Comparison of ENCODE assay signal across 8 cellular contexts in the genomic region with DNA sequence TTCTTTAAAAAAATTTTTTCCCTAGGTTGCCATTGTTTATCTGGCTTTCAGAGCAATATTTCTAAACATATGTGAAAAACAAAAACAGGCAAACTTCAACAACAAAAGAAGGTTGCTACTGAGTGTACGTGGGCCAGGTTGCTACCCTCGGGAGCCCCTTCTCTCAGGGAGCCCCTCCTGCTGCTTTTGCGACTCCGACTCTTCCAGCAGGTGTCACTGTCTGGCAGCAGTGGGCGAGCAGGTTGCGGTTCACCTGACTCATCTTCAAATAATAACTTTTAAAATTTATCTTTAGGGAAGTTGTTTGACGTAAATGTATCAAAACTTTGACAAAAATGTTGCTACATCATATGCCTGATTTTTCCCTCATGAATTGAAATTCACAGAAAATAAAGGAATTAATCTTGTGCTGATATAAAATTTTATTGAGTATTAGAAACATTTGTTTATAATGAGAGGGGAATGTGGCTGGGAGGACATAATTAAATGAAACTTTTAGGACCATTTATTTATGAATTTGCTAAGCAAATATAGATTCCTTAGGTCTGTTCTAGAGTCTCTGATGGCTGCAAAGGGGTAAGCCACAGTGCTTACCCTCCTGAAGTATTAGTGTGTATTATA.
DNase-seq lines count a peak whose midpoint lies in the region; ATAC-seq and TF ChIP-seq lines count a peak whose summit lies in the region.

No MANE protein-coding gene starts in this region.

- CTCF ChIA-PET in Calu3 (lab: Charles Lee): no interaction called here

- no peak for TF ChIP-seq POLR2A in transverse colon (IDR thresholded peaks at IDR 0.05)

- no peaks in the 10 kb centered on the region for H3K9me3 ChIP-seq in transverse colon

- H3K27ac Mint-ChIP-seq in Calu3 (ENCODE audit: unreplicated experiment): no peak overlapping the region

- H3K4me3 Mint-ChIP-seq in Calu3 (ENCODE audit: low read depth, unreplicated experiment): no peak overlapping the region

- no peaks in the 10 kb centered on the region for H3K36me3 Mint-ChIP-seq in Calu3 (ENCODE audit: insufficient read depth, unreplicated experiment)

- H3K9me3 Mint-ChIP-seq in Calu3 (ENCODE audit: low read depth, unreplicated experiment): no peaks in the 10 kb centered on the region

- H3K27ac ChIP-seq in transverse colon: peak overlapping the region; percentile 10 to 64 (median 36)

- H3K4me3 ChIP-seq in kidney epithelial cell (ENCODE audit: low read depth, low read length) (no peak overlapping the region), transverse colon (no peak overlapping the region)

- H3K27me3 ChIP-seq in kidney epithelial cell (ENCODE audit: control insufficient read depth, insufficient read depth, low read length) (no peaks in the 10 kb centered on the region), transverse colon (no peaks in the 10 kb centered on the region)

- WGBS in transverse colon (ENCODE audit: low coverage in 1 of 2), 2 donors: 40 to 47% methylated on average over 7 of the region's 7 CpGs

- no peak for TF ChIP-seq EP300 in transverse colon (IDR thresholded peaks at IDR 0.05; ENCODE audit: low read depth)

- intact Hi-C loops in Calu3 (cut with micrococcal nuclease; ENCODE audit: unreplicated experiment): loop anchor here (1.0 to 10.0 kb wide), 3 partner anchors 84 to 484 kb away; no protein-coding TSS in a partner anchor
- intact Hi-C loops in transverse colon (cut with DNase I; ENCODE audit: low total_unique reads): no loop called here

- peak; percentile 62 for TF ChIP-seq CTCF in Calu3 (IDR thresholded peaks at IDR 0.05; ENCODE audit: unreplicated experiment)
- TF ChIP-seq CTCF in LNCAP (IDR thresholded peaks at IDR 0.05): peak; percentile 82
- peak; percentile 93 for TF ChIP-seq CTCF in kidney epithelial cell (IDR thresholded peaks at IDR 0.05; ENCODE audit: insufficient read depth, low read length, poor library complexity, severe bottlenecking)
- TF ChIP-seq CTCF in transverse colon (IDR thresholded peaks at IDR 0.05): peak; percentile 44 to 75 (median 64)

- BruUV-seq in Calu3 (replicated peaks; lab: Mats Ljungman, UMichigan): no TSS peak

- H3K36me3 ChIP-seq in kidney epithelial cell (ENCODE audit: control insufficient read depth, insufficient read depth, low read length) (no peaks in the 10 kb centered on the region), transverse colon (no peaks in the 10 kb centered on the region)

- DNase-seq in Calu3 (peak; percentile 56), kidney epithelial cell (ENCODE audit: low read depth) (no peak), transverse colon (peak; percentile 43), germinal center (ENCODE audit: low spot score) (no peak)
- peak; percentile 50 to 52 for DNase-seq in activated T-cell treated with anti-CD3 and anti-CD28 coated beads, Interleukin-2, amount 50 U/mL, for 48 hours

- H3K4me1 ChIP-seq in transverse colon: peaks cover 0 to 12% (median 3%) of the 10 kb centered on the region in 4 donors

- in situ Hi-C loops in transverse colon (cut with MboI; ENCODE audit: low pct_ligation_motif_present in 1 of 4, low pct_unique_long_range_greater_than_20kb in 1 of 4, low sequenced_read_pairs in 3 of 4): loop anchor here in 1 of 4 donors (10.0 kb wide), 1 partner anchor 74 kb away; no protein-coding TSS in a partner anchor

- no peaks in the 10 kb centered on the region for H3K27me3 Mint-ChIP-seq in Calu3 (ENCODE audit: unreplicated experiment)

- ATAC-seq in HG03045 (IDR thresholded peaks at IDR 0.05; ENCODE audit: unreplicated experiment) (no peak), GM18870 (IDR thresholded peaks at IDR 0.05; ENCODE audit: unreplicated experiment) (no peak)

- peaks cover 25% of the 10 kb centered on the region for H3K4me1 Mint-ChIP-seq in Calu3 (ENCODE audit: low read depth, unreplicated experiment)

Comparison
In these comparisons a context has a peak if more than half of its experiments do, and no peak if none do; other contexts are left out.
1. DNase-seq: peak in Calu3 (single experiment), activated T-cell treated with anti-CD3 and anti-CD28 coated beads, Interleukin-2, amount 50 U/mL, for 48 hours (2 of 2) and transverse colon (single experiment); none in kidney epithelial cell (single experiment) and germinal center (single experiment).
2. Peak in every context shown above with its lines, with median percentiles within 50 percentile points of each other: CTCF ChIP-seq.